22 cellular contexts compared by ENCODE assay signal in the genomic region with DNA sequence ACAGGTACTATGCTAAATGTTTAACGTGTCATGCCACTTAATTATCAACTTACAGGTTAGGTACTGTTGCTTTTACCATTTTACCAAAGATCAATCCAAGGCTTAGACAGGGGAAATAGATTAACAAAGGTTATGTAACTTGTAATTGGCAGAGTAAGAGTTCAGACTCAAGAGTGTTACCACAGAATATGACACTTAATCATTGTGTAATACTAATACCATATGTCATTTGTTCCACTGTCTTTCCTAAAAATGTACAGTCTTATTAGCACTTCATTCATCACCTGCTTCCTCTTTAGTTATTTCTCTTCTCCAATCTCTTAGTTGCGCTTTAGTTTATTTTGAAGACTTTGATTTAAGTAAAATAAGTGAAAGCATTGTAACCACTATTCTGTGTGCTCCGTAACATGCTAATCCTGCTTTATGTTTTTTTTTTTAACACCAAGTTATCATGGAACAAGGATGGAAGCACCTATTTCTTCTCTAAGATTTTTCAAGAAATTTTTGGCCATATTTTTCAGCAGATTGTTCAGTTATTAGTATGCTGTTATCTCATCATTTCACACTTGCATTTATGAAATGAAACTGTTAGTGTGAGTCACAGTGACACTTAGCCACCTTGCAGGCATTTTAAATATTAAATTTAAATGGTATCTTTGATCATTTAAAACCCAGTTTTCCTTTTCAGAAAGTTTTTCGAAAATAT.
DNase-seq lines count a peak whose midpoint lies in the region; ATAC-seq, FAIRE-seq and TF ChIP-seq lines count a peak whose summit lies in the region.
"Had no signal": no experiment of that assay in that cellular context is flagged by ENCODE, and none has a peak within 500 bp of the region (broad histone marks: within the 10 kb centered on the region; RNA-seq: fewer than 3 reads in every experiment).

No MANE protein-coding gene starts in this region.

- H3K4me1 ChIP-seq in small intestine (ENCODE audit: control insufficient read depth in 2 of 2, insufficient read depth in 1 of 2, low read depth in 1 of 2, low read length in 1 of 2), result no peaks in the 10 kb centered on the region
- H3K4me1 ChIP-seq in mesendoderm (ENCODE audit: control insufficient read depth, low read depth, low read length), result no peaks in the 10 kb centered on the region
- H3K4me1 ChIP-seq: ascending aorta, psoas muscle, SJCRH30 had no signal

- no peaks in the 10 kb centered on the region for H3K27me3 Mint-ChIP-seq in activated T-helper 17 cell treated with anti-CD3 and anti-CD28 coated beads, Interleukin-2, amount 50 U/mL, for 72 hours
- H3K27me3 Mint-ChIP-seq: activated CD8-positive, alpha-beta memory T cell treated with anti-CD3 and anti-CD28 coated beads, Interleukin-2, amount 10 ng/mL, durations not matched to agents 7 days and 5 days; T-helper 17 cell had no signal

- no peak overlapping the region for H4K5ac ChIP-seq in mesendoderm (ENCODE audit: low read length)

- H3K27ac ChIP-seq in small intestine (ENCODE audit: low read depth in 1 of 2, low read length in 1 of 2) (no peak overlapping the region), mesendoderm (ENCODE audit: low read depth, low read length) (no peak overlapping the region)
- H3K27ac ChIP-seq: ascending aorta, GM23248, psoas muscle, SJCRH30, thoracic aorta had no signal

- peak; percentile 56 for FAIRE-seq in D721Med (lab: Jason Lieb, UNC)
- peak; percentile 70 for FAIRE-seq in H54 (lab: Jason Lieb, UNC)
- FAIRE-seq in islet of Langerhans (lab: Jason Lieb, UNC), result peak; percentile 85
- FAIRE-seq in small intestine (lab: Jason Lieb, UNC), result no peak
- FAIRE-seq: colon, endometrium had no signal

- H3K56ac ChIP-seq in mesendoderm (ENCODE audit: low read length), result no peak overlapping the region

- no peak overlapping the region for H2BK5ac ChIP-seq in mesendoderm (ENCODE audit: low read length)

- H2BK120ac ChIP-seq in mesendoderm (ENCODE audit: low read depth, low read length), result no peak overlapping the region

- 85 to 88% (median 87%) methylated on average over 4 of the region's 4 CpGs for WGBS in small intestine, 3 donors
- no CpG with 5 or more reads among the region's 4 CpGs for WGBS in mesendoderm (ENCODE audit: extremely low coverage, insufficient coverage, low lambda C conversion rate)

- no peak overlapping the region for H3K4ac ChIP-seq in mesendoderm (ENCODE audit: low read depth, low read length)

- H3K9ac ChIP-seq in mesendoderm (ENCODE audit: low read length), result no peak overlapping the region
- H3K9ac ChIP-seq: GM23248 had no signal

- H2BK15ac ChIP-seq in mesendoderm (replicated peaks; ENCODE audit: low read depth), result no peak overlapping the region

- no peak overlapping the region for H3K4me3 Mint-ChIP-seq in activated T-helper 17 cell treated with anti-CD3 and anti-CD28 coated beads, Interleukin-2, amount 50 U/mL, for 72 hours
- H3K4me3 Mint-ChIP-seq: activated CD8-positive, alpha-beta memory T cell treated with anti-CD3 and anti-CD28 coated beads, Interleukin-2, amount 10 ng/mL, durations not matched to agents 7 days and 5 days; nephron progenitor cell; T-helper 17 cell had no signal

- peaks cover 7% of the 10 kb centered on the region for H3K36me3 Mint-ChIP-seq in activated T-helper 17 cell treated with anti-CD3 and anti-CD28 coated beads, Interleukin-2, amount 50 U/mL, for 72 hours (ENCODE audit: low read depth)
- H3K36me3 Mint-ChIP-seq: activated CD8-positive, alpha-beta memory T cell treated with anti-CD3 and anti-CD28 coated beads, Interleukin-2, amount 10 ng/mL, durations not matched to agents 7 days and 5 days had no signal

- H3K9me3 ChIP-seq in small intestine (ENCODE audit: control insufficient read depth, low read depth), result no peaks in the 10 kb centered on the region
- H3K9me3 ChIP-seq: ascending aorta, psoas muscle, SJCRH30, thoracic aorta had no signal

- no peak for TF ChIP-seq POLR2A in H54 (IDR thresholded peaks at IDR 0.05; ENCODE audit: low read depth, low read length)

- H2AK5ac ChIP-seq in mesendoderm (ENCODE audit: low read length), result no peak overlapping the region

- H3K23ac ChIP-seq in mesendoderm (ENCODE audit: low read length), result no peak overlapping the region

- H3K4me2 ChIP-seq in mesendoderm (ENCODE audit: low read length), result no peak overlapping the region

- H3K4me1 Mint-ChIP-seq in activated T-helper 17 cell treated with anti-CD3 and anti-CD28 coated beads, Interleukin-2, amount 50 U/mL, for 72 hours, result no peaks in the 10 kb centered on the region
- H3K4me1 Mint-ChIP-seq: T-helper 17 cell had no signal

- no peak for TF ChIP-seq CTCF in D721Med (IDR thresholded peaks at IDR 0.05; ENCODE audit: insufficient read depth, missing control alignments)

- no peak overlapping the region for H3K27ac Mint-ChIP-seq in activated T-helper 17 cell treated with anti-CD3 and anti-CD28 coated beads, Interleukin-2, amount 50 U/mL, for 72 hours
- H3K27ac Mint-ChIP-seq: activated CD8-positive, alpha-beta memory T cell treated with anti-CD3 and anti-CD28 coated beads, Interleukin-2, amount 10 ng/mL, durations not matched to agents 7 days and 5 days; T-helper 17 cell had no signal

- H3K4me3 ChIP-seq in small intestine (ENCODE audit: low read depth in 1 of 2, low read length in 2 of 2) (no peak overlapping the region), mesendoderm (ENCODE audit: low read length) (no peak overlapping the region)
- H3K4me3 ChIP-seq: ascending aorta, GM23248, psoas muscle, SJCRH30, thoracic aorta had no signal

- DNase-seq in D721Med (ENCODE audit: insufficient read length, low spot score) (no peak), H54 (ENCODE audit: insufficient read length, low spot score) (no peak), NCI-H345 (lab: John Stamatoyannopoulos, UW) (no peak), small intestine (no peak), mesendoderm (no peak)
- DNase-seq: activated CD4-positive, CD25-positive, alpha-beta regulatory T cell treated with anti-CD3 and anti-CD28 coated beads, Interleukin-2, amount 50 U/mL, for 72 hours; activated CD8-positive, alpha-beta memory T cell treated with anti-CD3 and anti-CD28 coated beads, Interleukin-2, amount 10 ng/mL, durations not matched to agents 7 days and 5 days; activated gamma-delta T cell; GM23248; kidney glomerular epithelial cell; MM.1S; NCI-H2081 treated with DMSO at 0.1 percent for 48 hours; nephron progenitor cell; psoas muscle; SJCRH30; T-helper 17 cell had no signal

- H3K27me3 ChIP-seq in small intestine (ENCODE audit: control insufficient read depth in 2 of 2, insufficient read depth in 2 of 2, low read length in 2 of 2) (no peaks in the 10 kb centered on the region), mesendoderm (ENCODE audit: insufficient read depth, low read length, poor library complexity) (no peaks in the 10 kb centered on the region)
- H3K27me3 ChIP-seq: ascending aorta, SJCRH30 had no signal

- H3K36me3 ChIP-seq in small intestine (ENCODE audit: control insufficient read depth in 2 of 2, insufficient read depth in 2 of 2, low read length in 2 of 2), result no peaks in the 10 kb centered on the region
- no peaks in the 10 kb centered on the region for H3K36me3 ChIP-seq in mesendoderm (ENCODE audit: control insufficient read depth, insufficient read depth, low read length)
- H3K36me3 ChIP-seq: ascending aorta, thoracic aorta had no signal

- H3K79me2 ChIP-seq in mesendoderm (ENCODE audit: control insufficient read depth, insufficient read depth, low read length), result no peaks in the 10 kb centered on the region

- no peaks in the 10 kb centered on the region for H3K79me1 ChIP-seq in mesendoderm (ENCODE audit: low read length)

- no peaks in the 10 kb centered on the region for H3K9me3 Mint-ChIP-seq in activated T-helper 17 cell treated with anti-CD3 and anti-CD28 coated beads, Interleukin-2, amount 50 U/mL, for 72 hours
- H3K9me3 Mint-ChIP-seq: nephron progenitor cell had no signal

- H3K18ac ChIP-seq in mesendoderm (ENCODE audit: low read length), result no peak overlapping the region

- H4K8ac ChIP-seq in mesendoderm (ENCODE audit: low read depth, low read length), result no peak overlapping the region

- peak; percentile 42 for ATAC-seq in activated T-helper 17 cell treated with anti-CD3 and anti-CD28 coated beads, Interleukin-2, amount 50 U/mL, for 72 hours (replicated peaks)
- ATAC-seq: activated CD8-positive, alpha-beta memory T cell treated with anti-CD3 and anti-CD28 coated beads, Interleukin-2, amount 10 ng/mL, durations not matched to agents 7 days and 5 days; psoas muscle; T-helper 17 cell had no signal
